Comparison of ENCODE assay signal across 1 cellular context in genomic region chr11:586376-587316, GRCh38.
TF ChIP-seq lines count a peak whose summit lies in the region.

No MANE protein-coding gene starts in this region.

TF ChIP-seq in A549, 52 proteins besides CTCF, POLR2A, EP300 and RAD21:
- TF ChIP-seq ZC3H11A (IDR thresholded peaks at IDR 0.05): no peak
